1 cellular context compared by ENCODE assay signal in the genomic region with DNA sequence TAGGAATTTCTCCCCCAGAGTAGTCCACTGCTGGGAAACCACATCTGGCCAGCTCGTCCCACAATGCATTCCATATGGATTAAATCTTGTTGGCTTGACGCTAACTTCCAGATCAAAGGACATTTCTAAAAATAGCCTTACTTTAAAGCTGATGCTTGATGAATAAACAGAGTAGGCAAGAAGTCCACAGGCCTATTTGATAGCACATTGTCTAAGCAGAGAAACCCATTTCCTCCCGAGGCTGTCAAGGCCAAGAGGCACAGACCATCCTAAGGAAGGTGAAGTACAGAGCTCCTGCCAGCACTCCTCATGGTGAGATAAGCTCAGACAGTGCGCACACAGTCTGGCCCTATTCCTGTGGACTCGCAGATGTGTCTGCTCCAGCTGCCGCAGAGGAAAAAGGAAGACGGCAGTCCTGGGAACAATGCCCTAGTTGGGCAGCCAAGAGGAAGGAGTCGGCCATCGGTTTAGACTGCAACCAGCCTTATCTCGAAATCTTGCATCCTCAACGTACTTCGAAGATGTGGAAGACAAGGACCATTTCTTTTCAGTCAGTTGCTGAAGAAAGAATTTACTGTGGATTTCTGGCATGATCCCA.
TF ChIP-seq lines count a peak whose summit lies in the region.

No MANE protein-coding gene starts in this region.

TF ChIP-seq in IMR-90, 13 proteins besides CTCF, POLR2A, EP300 and RAD21:
- TF ChIP-seq MAZ (IDR thresholded peaks at IDR 0.05; ENCODE audit: borderline replicate concordance, low read depth, low read length) (0 out of 2 replicates have a peak, but pooled peaks have one; percentile 13), CEBPB (IDR thresholded peaks at IDR 0.05; ENCODE audit: low read depth, low read length) (0 out of 2 replicates have a peak, but pooled peaks have one; percentile 2), SMC3 (IDR thresholded peaks at IDR 0.05; ENCODE audit: low read depth, low read length) (0 out of 2 replicates have a peak, but pooled peaks have one; percentile 8), BHLHE40 (IDR thresholded peaks at IDR 0.05; ENCODE audit: low read depth, low read length) (no peak; the same call in 1 of the 2 replicates)
TF ChIP-seq in IMR-90: peak in this region for 3.
